Comparison of ENCODE assay signal across 8 cellular contexts in the genomic region with DNA sequence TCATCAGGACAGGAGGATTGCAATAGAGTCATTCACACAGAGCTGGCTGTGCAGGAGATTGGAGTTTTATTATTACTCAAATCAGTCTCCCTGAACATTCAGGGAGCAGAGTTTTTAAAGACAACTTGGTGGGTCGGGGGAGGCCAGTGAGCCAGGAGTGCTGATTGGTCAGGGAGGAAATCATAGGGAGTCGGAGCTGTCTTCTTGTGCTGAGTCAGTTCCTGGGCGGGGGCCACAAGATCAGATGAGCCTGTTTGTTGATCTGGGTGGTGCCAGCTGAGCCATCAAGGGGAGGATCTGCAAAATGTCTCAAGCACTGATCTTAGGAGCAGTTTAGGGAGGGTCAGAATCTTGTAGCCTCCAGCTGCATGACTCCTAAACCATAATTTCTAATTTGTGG. TPM values are rescaled to one million over a fixed set of nuclear protein-coding genes. Genes with fewer than 3 reads are reported as not detected.
DNase-seq lines count a peak whose midpoint lies in the region; FAIRE-seq and TF ChIP-seq lines count a peak whose summit lies in the region.
"Not testable (repeated sequence)": the region's sequence is repeated elsewhere in the genome, so short reads cannot be mapped to it uniquely, and the experiment has no call there.

No MANE protein-coding gene starts in this region.

- H3K27me3 Mint-ChIP-seq in activated CD4-positive, alpha-beta T cell treated with anti-CD3 and anti-CD28 coated beads, Interleukin-2, amount 10 ng/mL, durations not matched to agents 7 days and 5 days: not testable (repeated sequence)

- H3K27ac ChIP-seq in spleen: peak overlapping the region in 7 of 8 donors; percentile 94 to 100 (median 97)
- not testable (repeated sequence) for H3K27ac ChIP-seq in transverse colon

- H3K9me3 ChIP-seq in spleen: peaks cover 0 to 19% (median 6%) of the 10 kb centered on the region in 8 donors
- H3K9me3 ChIP-seq in transverse colon: not testable (repeated sequence)

- H3K36me3 ChIP-seq in spleen, transverse colon: not testable (repeated sequence)

- peaks cover 48% of the 10 kb centered on the region for H3K4me1 Mint-ChIP-seq in activated CD4-positive, alpha-beta T cell treated with anti-CD3 and anti-CD28 coated beads, Interleukin-2, amount 10 ng/mL, durations not matched to agents 7 days and 5 days

- peaks cover 20% of the 10 kb centered on the region for H3K9me3 Mint-ChIP-seq in activated CD4-positive, alpha-beta T cell treated with anti-CD3 and anti-CD28 coated beads, Interleukin-2, amount 10 ng/mL, durations not matched to agents 7 days and 5 days

- H3K4me1 ChIP-seq in spleen: peaks cover 6 to 49% (median 30%) of the 10 kb centered on the region in 6 donors
- H3K4me1 ChIP-seq in transverse colon: peaks cover 0 to 28% (median 6%) of the 10 kb centered on the region in 4 donors

- CTCF ChIA-PET in activated CD4-positive, alpha-beta T cell treated with anti-CD3 and anti-CD28 coated beads, Interleukin-2, amount 10 ng/mL, durations not matched to agents 7 days and 5 days (lab: Charles Lee): interaction anchor here (1.1 to 1.6 kb wide), 3 partner anchors 20 to 192 kb away, joined by 3 to 4 read pairs (median 4); no protein-coding TSS in a partner anchor

- not testable (repeated sequence) for H3K27me3 ChIP-seq in spleen (replicated peaks in 1 of 7); transverse colon

- not testable (repeated sequence) for H3K4me3 Mint-ChIP-seq in activated CD4-positive, alpha-beta T cell treated with anti-CD3 and anti-CD28 coated beads, Interleukin-2, amount 10 ng/mL, durations not matched to agents 7 days and 5 days

- not testable (repeated sequence) for TF ChIP-seq CTCF in epithelial cell of esophagus (IDR thresholded peaks at IDR 0.05; ENCODE audit: insufficient read depth, low read depth, low read length, missing control alignments); spleen (IDR thresholded peaks at IDR 0.05 in 8 of 11, conservative IDR thresholded peaks at IDR 0.05 in 3 of 11); transverse colon (IDR thresholded peaks at IDR 0.05)

- not testable (repeated sequence) for H3K4me3 ChIP-seq in epithelial cell of esophagus (ENCODE audit: low read length); transverse colon
- H3K4me3 ChIP-seq in spleen: peak overlapping the region in 1 of 8 donors; percentile 89

- H3K36me3 Mint-ChIP-seq in activated CD4-positive, alpha-beta T cell treated with anti-CD3 and anti-CD28 coated beads, Interleukin-2, amount 10 ng/mL, durations not matched to agents 7 days and 5 days (ENCODE audit: low read depth): peaks cover 42% of the 10 kb centered on the region

- not testable (repeated sequence) for TF ChIP-seq POLR2A in spleen (IDR thresholded peaks at IDR 0.05); transverse colon (IDR thresholded peaks at IDR 0.05)

- POLR2A ChIA-PET in activated CD4-positive, alpha-beta T cell treated with anti-CD3 and anti-CD28 coated beads, Interleukin-2, amount 10 ng/mL, durations not matched to agents 7 days and 5 days (lab: Charles Lee): not testable (repeated sequence)

- WGBS in spleen, 5 donors: 44 to 68% (median 49%) methylated on average over 3 of the region's 3 CpGs
- 59% methylated on average over 3 of the region's 3 CpGs; no CpG with 5 or more reads in 1 of the 2 donors for WGBS in transverse colon (ENCODE audit: low coverage in 1 of 2), 2 donors

- peak overlapping the region; percentile 72 for H3K27ac Mint-ChIP-seq in activated CD4-positive, alpha-beta T cell treated with anti-CD3 and anti-CD28 coated beads, Interleukin-2, amount 10 ng/mL, durations not matched to agents 7 days and 5 days

- DNase-seq in GF-D8 (lab: John Stamatoyannopoulos, UW) (peak; percentile 2), RCC 7860 (ENCODE audit: low spot score) (peak; percentile 44), epithelial cell of esophagus (ENCODE audit: low read depth) (peak; percentile 96), kidney tubule cell (ENCODE audit: low spot score) (peak; percentile 60), spleen (peak; percentile 85), transverse colon (peak; percentile 34)
- peak; percentile 47 for DNase-seq in activated CD4-positive, alpha-beta T cell treated with anti-CD3 and anti-CD28 coated beads, Interleukin-2, amount 10 ng/mL, durations not matched to agents 7 days and 5 days
- DNase-seq in activated naive CD4-positive, alpha-beta T cell treated with Interleukin-2 at 50 U/mL for 16 hours: peak; percentile 46

- FAIRE-seq in RCC 7860 (lab: Jason Lieb, UNC): not testable (repeated sequence)

- not testable (repeated sequence) for TF ChIP-seq EP300 in transverse colon (IDR thresholded peaks at IDR 0.05; ENCODE audit: low read depth)

- intact Hi-C loops in spleen (cut with DNase I; ENCODE audit: low total_unique reads); transverse colon (cut with DNase I; ENCODE audit: low total_unique reads): not testable (repeated sequence)

- in situ Hi-C loops in transverse colon (cut with MboI; ENCODE audit: low pct_ligation_motif_present in 1 of 4, low pct_unique_long_range_greater_than_20kb in 1 of 4, low sequenced_read_pairs in 3 of 4): not testable (repeated sequence)

RNA-seq across cellular contexts. Expression of gene SEC14L1, which starts 2.9 kb away (rescaled TPM):
- 10 to 100 TPM; 56.6 to 57.4 TPM for total RNA-seq in activated CD4-positive, alpha-beta T cell treated with anti-CD3 and anti-CD28 coated beads, Interleukin-2, amount 10 ng/mL, durations not matched to agents 7 days and 5 days
- total RNA-seq in spleen: 100 to 1,000 TPM; 152 to 202 (median 182) TPM
- 10 to 100 TPM; 14.5 to 37.6 (median 18.0) TPM for polyA plus RNA-seq in spleen
- total RNA-seq in transverse colon: 10 to 100 TPM; 16.8 to 34.6 (median 23.8) TPM

Comparison
In these comparisons a context has a peak if more than half of its experiments do, and no peak if none do; other contexts are left out.
1. DNase-seq: peak in every context shown above with its lines; median percentile 96 in epithelial cell of esophagus; 85 in spleen; 60 in kidney tubule cell; 47 in activated CD4-positive, alpha-beta T cell treated with anti-CD3 and anti-CD28 coated beads, Interleukin-2, amount 10 ng/mL, durations not matched to agents 7 days and 5 days; 46 in activated naive CD4-positive, alpha-beta T cell treated with Interleukin-2 at 50 U/mL for 16 hours; 44 in RCC 7860; 34 in transverse colon; 2 in GF-D8.